ENCODE assay signal across 23 cellular contexts in the genomic region with DNA sequence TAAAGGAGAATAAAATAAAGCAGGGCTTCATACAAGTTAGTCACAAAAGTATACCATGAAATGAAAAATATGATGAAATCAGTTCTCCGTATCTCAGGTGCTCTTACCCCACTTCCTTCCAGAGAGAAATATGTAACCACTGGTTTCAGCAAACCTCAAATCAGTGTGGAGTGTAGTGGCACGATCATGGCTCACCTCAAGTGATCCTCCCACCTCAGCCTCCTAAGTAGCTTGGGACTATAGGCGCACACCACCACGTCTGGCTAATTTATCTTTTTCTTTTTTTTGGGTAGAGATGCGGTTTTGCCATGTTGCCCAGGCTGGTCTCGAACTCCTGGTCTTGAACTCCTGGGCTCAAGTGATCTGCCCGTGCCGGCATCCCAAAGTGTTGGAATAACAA. TPM values are rescaled to one million over a fixed set of nuclear protein-coding genes. Genes with fewer than 3 reads are reported as not detected.
DNase-seq lines count a peak whose midpoint lies in the region; ATAC-seq and TF ChIP-seq lines count a peak whose summit lies in the region.
"Had no signal": no experiment of that assay in that cellular context is flagged by ENCODE, and none has a peak within 500 bp of the region (broad histone marks: within the 10 kb centered on the region; RNA-seq: fewer than 3 reads in every experiment).

No MANE protein-coding gene starts in this region.

- H3F3A ChIP-seq in SU-DHL-6 (ENCODE audit: insufficient read depth): peaks cover 56% of the 10 kb centered on the region

- peaks cover 4% of the 10 kb centered on the region for H3K9me3 Mint-ChIP-seq in activated CD4-positive, alpha-beta T cell treated with anti-CD3 and anti-CD28 coated beads for 36 hours (ENCODE audit: low read depth)
- H3K9me3 Mint-ChIP-seq in CD4-positive, CD25-positive, alpha-beta regulatory T cell: no peaks in the 10 kb centered on the region
- H3K9me3 Mint-ChIP-seq in effector memory CD8-positive, alpha-beta T cell: no peaks in the 10 kb centered on the region
- H3K9me3 Mint-ChIP-seq: activated naive CD4-positive, alpha-beta T cell treated with anti-CD3 and anti-CD28 coated beads, Interleukin-2, amount 50 U/mL, for 24 hours; GM23338 had no signal

- CTCF ChIA-PET in activated CD4-positive, alpha-beta T cell treated with anti-CD3 and anti-CD28 coated beads for 36 hours (lab: Charles Lee): interaction anchor here (1.0 to 1.3 kb wide), 2 partner anchors 19 to 25 kb away, joined by 3 to 6 read pairs; no protein-coding TSS in a partner anchor

- no peaks in the 10 kb centered on the region for H3K27me3 ChIP-seq in CD4-positive, CD25-positive, alpha-beta regulatory T cell (ENCODE audit: control insufficient read depth, insufficient read depth, low read length)
- H3K27me3 ChIP-seq in SU-DHL-6 (ENCODE audit: low read length): no peaks in the 10 kb centered on the region
- H3K27me3 ChIP-seq: BE2C, hepatocyte, SJCRH30, uterus had no signal

- peaks cover 50% of the 10 kb centered on the region for H3K4me1 Mint-ChIP-seq in activated CD4-positive, alpha-beta T cell treated with anti-CD3 and anti-CD28 coated beads for 36 hours
- H3K4me1 Mint-ChIP-seq in CD4-positive, CD25-positive, alpha-beta regulatory T cell: peaks cover 38 to 77% (median 55%) of the 10 kb centered on the region in 4 donors
- H3K4me1 Mint-ChIP-seq in effector memory CD8-positive, alpha-beta T cell (ENCODE audit: low read depth in 2 of 2): peaks cover 37 to 58% of the 10 kb centered on the region in 2 donors

- H3K4me3 ChIP-seq in CD4-positive, CD25-positive, alpha-beta regulatory T cell (ENCODE audit: low read depth, low read length): peak overlapping the region; percentile 37
- no peak overlapping the region for H3K4me3 ChIP-seq in SU-DHL-6 (ENCODE audit: insufficient read depth, low read length, poor library complexity, severe bottlenecking)
- H3K4me3 ChIP-seq: GM23338, hepatocyte, SJCRH30, uterus had no signal

- DNase-seq in activated CD4-positive, alpha-beta T cell treated with anti-CD3 and anti-CD28 coated beads for 36 hours: peak; percentile 54
- DNase-seq in activated CD4-positive, alpha-beta T cell treated with anti-CD3 and anti-CD28 coated beads, Interleukin-2, amount 50 U/mL, for 4 hours: no peak
- DNase-seq in CD4-positive, CD25-positive, alpha-beta regulatory T cell: peak in 2 of 3 donors; percentile 31 to 79
- no peak for DNase-seq in effector memory CD8-positive, alpha-beta T cell
- no peak for DNase-seq in inferior parietal cortex (ENCODE audit: extremely low spot score)
- no peak for DNase-seq in iPS-NIHi11 (ENCODE audit: low spot score)
- DNase-seq: BE2C; Calu3; erythroblast; foreskin melanocyte; islet precursor cell; NCI-H187; NCI-H2227 treated with DMSO at 0.1 percent for 48 hours; SJCRH30; stimulated activated CD4-positive, alpha-beta T cell treated with anti-CD3 and anti-CD28 coated beads, Interleukin-4, amount 100 ng/mL, for 4 hours; substantia nigra; uterus had no signal

- H3K36me3 Mint-ChIP-seq in activated CD4-positive, alpha-beta T cell treated with anti-CD3 and anti-CD28 coated beads for 36 hours (ENCODE audit: low read depth): peaks cover 20% of the 10 kb centered on the region
- peaks cover 14% of the 10 kb centered on the region for H3K36me3 Mint-ChIP-seq in CD4-positive, CD25-positive, alpha-beta regulatory T cell
- H3K36me3 Mint-ChIP-seq in effector memory CD8-positive, alpha-beta T cell (ENCODE audit: insufficient read depth): peaks cover 52% of the 10 kb centered on the region

- H3K27me3 Mint-ChIP-seq in activated CD4-positive, alpha-beta T cell treated with anti-CD3 and anti-CD28 coated beads for 36 hours: no peaks in the 10 kb centered on the region
- H3K27me3 Mint-ChIP-seq in CD4-positive, CD25-positive, alpha-beta regulatory T cell: no peaks in the 10 kb centered on the region
- no peaks in the 10 kb centered on the region for H3K27me3 Mint-ChIP-seq in effector memory CD8-positive, alpha-beta T cell
- H3K27me3 Mint-ChIP-seq: activated naive CD4-positive, alpha-beta T cell treated with anti-CD3 and anti-CD28 coated beads, Interleukin-2, amount 50 U/mL, for 24 hours had no signal

- no peaks in the 10 kb centered on the region for H3K9me3 ChIP-seq in CD4-positive, CD25-positive, alpha-beta regulatory T cell (ENCODE audit: control insufficient read depth in 2 of 2, low read length in 2 of 2)
- H3K9me3 ChIP-seq in SU-DHL-6 (ENCODE audit: insufficient read depth, low read length): no peaks in the 10 kb centered on the region
- H3K9me3 ChIP-seq: BE2C, SJCRH30, uterus had no signal

- H4K20me1 ChIP-seq in SU-DHL-6 (ENCODE audit: low read depth, low read length): no peaks in the 10 kb centered on the region

- POLR2A ChIA-PET in activated CD4-positive, alpha-beta T cell treated with anti-CD3 and anti-CD28 coated beads for 36 hours (lab: Charles Lee): no interaction called here

- no peak overlapping the region for H3K4me3 Mint-ChIP-seq in activated CD4-positive, alpha-beta T cell treated with anti-CD3 and anti-CD28 coated beads for 36 hours
- peak overlapping the region in 3 of 4 donors; percentile 23 to 60 (median 30) for H3K4me3 Mint-ChIP-seq in CD4-positive, CD25-positive, alpha-beta regulatory T cell
- H3K4me3 Mint-ChIP-seq in effector memory CD8-positive, alpha-beta T cell: peak overlapping the region; percentile 24 to 27
- H3K4me3 Mint-ChIP-seq: activated naive CD4-positive, alpha-beta T cell treated with anti-CD3 and anti-CD28 coated beads, Interleukin-2, amount 50 U/mL, for 24 hours; GM23338 had no signal

- H3K4me2 ChIP-seq in SU-DHL-6 (ENCODE audit: low read depth, low read length, poor library complexity, severe bottlenecking): peak overlapping the region; percentile 53
- H3K4me2 ChIP-seq: GM23338, hepatocyte, KMS-11 had no signal

- intact Hi-C loops in activated CD4-positive, alpha-beta T cell treated with anti-CD3 and anti-CD28 coated beads for 36 hours (cut with DNase I, micrococcal nuclease): no loop called here

- peak; percentile 91 for ATAC-seq in activated CD4-positive, alpha-beta T cell treated with anti-CD3 and anti-CD28 coated beads for 36 hours
- peak; percentile 79 to 91 for ATAC-seq in CD4-positive, CD25-positive, alpha-beta regulatory T cell (ENCODE audit: low read depth in 2 of 2)
- ATAC-seq in effector memory CD8-positive, alpha-beta T cell (replicated peaks): peak; percentile 78
- no peak for ATAC-seq in GM21423 (IDR thresholded peaks at IDR 0.05; ENCODE audit: unreplicated experiment)
- ATAC-seq: GM23338 had no signal

- peak overlapping the region; percentile 78 for H3K27ac Mint-ChIP-seq in activated CD4-positive, alpha-beta T cell treated with anti-CD3 and anti-CD28 coated beads for 36 hours
- peak overlapping the region in 2 of 3 donors; percentile 49 to 75 for H3K27ac Mint-ChIP-seq in CD4-positive, CD25-positive, alpha-beta regulatory T cell
- peak overlapping the region; percentile 46 for H3K27ac Mint-ChIP-seq in effector memory CD8-positive, alpha-beta T cell
- H3K27ac Mint-ChIP-seq: activated naive CD4-positive, alpha-beta T cell treated with anti-CD3 and anti-CD28 coated beads, Interleukin-2, amount 50 U/mL, for 24 hours; GM23338 had no signal

- no peaks in the 10 kb centered on the region for H3K9me2 ChIP-seq in SU-DHL-6 (replicated peaks; ENCODE audit: insufficient read depth, low read length)

- H3K36me3 ChIP-seq in CD4-positive, CD25-positive, alpha-beta regulatory T cell (ENCODE audit: control insufficient read depth, insufficient read depth, low read length): peaks cover 13% of the 10 kb centered on the region
- H3K36me3 ChIP-seq in SU-DHL-6 (ENCODE audit: low read length): no peaks in the 10 kb centered on the region
- H3K36me3 ChIP-seq: BE2C, SJCRH30, uterus had no signal

- no peak overlapping the region for H3K9ac ChIP-seq in SU-DHL-6 (ENCODE audit: low read length)
- H3K9ac ChIP-seq: KMS-11 had no signal

- H3K4me1 ChIP-seq in CD4-positive, CD25-positive, alpha-beta regulatory T cell (ENCODE audit: control insufficient read depth, insufficient read depth, low read length, poor library complexity, severe bottlenecking): peaks cover 20% of the 10 kb centered on the region
- H3K4me1 ChIP-seq: SJCRH30, uterus had no signal

- H3K79me2 ChIP-seq in SU-DHL-6 (ENCODE audit: insufficient read depth, low read length): peaks cover 100% of the 10 kb centered on the region

- TF ChIP-seq CTCF in SU-DHL-6 (IDR thresholded peaks at IDR 0.05; ENCODE audit: insufficient read depth, low read length, poor library complexity, severe bottlenecking): no peak

- H2AFZ ChIP-seq in SU-DHL-6 (ENCODE audit: low read depth, low read length, severe bottlenecking): no peak overlapping the region
- H2AFZ ChIP-seq: GM23338, hepatocyte had no signal

- H3K27ac ChIP-seq in CD4-positive, CD25-positive, alpha-beta regulatory T cell (ENCODE audit: insufficient read depth, low read length, poor library complexity, severe bottlenecking): no peak overlapping the region
- H3K27ac ChIP-seq in SU-DHL-6 (ENCODE audit: low read depth, low read length): peak overlapping the region; percentile 73
- H3K27ac ChIP-seq: KMS-11, SJCRH30, uterus had no signal

RNA-seq across cellular contexts. Expression of a gene that starts 24.2 kb away (rescaled TPM):
- total RNA-seq in activated CD4-positive, alpha-beta T cell treated with anti-CD3 and anti-CD28 coated beads for 36 hours: 10 to 100 TPM; 35.6 to 43.5 TPM
- total RNA-seq in CD4-positive, CD25-positive, alpha-beta regulatory T cell: 88.4 TPM
- polyA plus RNA-seq in CD4-positive, CD25-positive, alpha-beta regulatory T cell: 10 to 100 TPM in 3 of 4 donors, 1 to 10 TPM in 1; 9.6 to 13.2 (median 12.1) TPM

Comparison
In these comparisons a context has a peak if more than half of its experiments do, and no peak if none do; other contexts are left out.
1. DNase-seq: peak in activated CD4-positive, alpha-beta T cell treated with anti-CD3 and anti-CD28 coated beads for 36 hours (single experiment) and CD4-positive, CD25-positive, alpha-beta regulatory T cell (2 of 3); none in activated CD4-positive, alpha-beta T cell treated with anti-CD3 and anti-CD28 coated beads, Interleukin-2, amount 50 U/mL, for 4 hours (0 of 2), effector memory CD8-positive, alpha-beta T cell (0 of 3), inferior parietal cortex (single experiment) and iPS-NIHi11 (single experiment).
2. Peak in every context shown above with its lines, with median percentiles within 50 percentile points of each other: H3K27ac Mint-ChIP-seq.